In genomic region chr14:45083979-45084722, GRCh38 we compare ENCODE assay signal across 8 cellular contexts. TPM values are rescaled to one million over a fixed set of nuclear protein-coding genes. Genes with fewer than 3 reads are reported as not detected.
DNase-seq lines count a peak whose midpoint lies in the region; ATAC-seq and TF ChIP-seq lines count a peak whose summit lies in the region.

Gene PRPF39 (plus strand): TSS chr14:45084116. CDS start chr14:45095240, 11,124 bp downstream.

- no peak within 1 kb of the TSS for H3T11ph ChIP-seq in H9 (ENCODE audit: low read length)

- H3K56ac ChIP-seq in H9 (ENCODE audit: insufficient read length, low read depth, low read length): no peak within 1 kb of the TSS

- no CpG with 5 or more reads among the region's 48 CpGs for WGBS in H9 (ENCODE audit: extremely low coverage, insufficient read length, low lambda C conversion rate)

- peak; percentile 97 for ATAC-seq in stimulated activated naive CD8-positive, alpha-beta T cell treated with anti-CD3 and anti-CD28 coated beads, Interleukin-15, Interleukin-2, amounts not matched to agents 100 U/mL and 50 U/mL, for 24 hours

- H3K27me3 Mint-ChIP-seq in H9 (ENCODE audit: low read depth) (no peaks in the 10 kb centered on the region; the same call in 1 of the 2 replicates), nephron (ENCODE audit: low read depth) (no peaks in the 10 kb centered on the region)

- H2BK12ac ChIP-seq in H9 (ENCODE audit: insufficient read length, low read depth, low read length): no peak within 1 kb of the TSS

- H3K23ac ChIP-seq in H9 (ENCODE audit: insufficient read length, low read depth, low read length): no peak within 1 kb of the TSS

- H3K4me1 ChIP-seq in ES-I3 (ENCODE audit: insufficient read depth, low read length) (peaks cover 11% of the 10 kb centered on the region; the same call in 1 of the 2 replicates), H9 (ENCODE audit: insufficient read depth, low read length) (no peaks in the 10 kb centered on the region)

- H3K4me3 Mint-ChIP-seq in H9 (peak within 1 kb of the TSS; percentile 99), nephron (peak within 1 kb of the TSS; percentile 96 to 100 (median 100))

- H3K27me3 ChIP-seq in H9 (ENCODE audit: insufficient read depth, low read length): no peaks in the 10 kb centered on the region

- TF ChIP-seq CTCF in H9 (conservative IDR thresholded peaks at IDR 0.05) (no peak), fibroblast of the aortic adventitia (IDR thresholded peaks at IDR 0.05; ENCODE audit: insufficient read depth, low read length) (no peak), nephron (IDR thresholded peaks at IDR 0.05; ENCODE audit: unreplicated experiment in 3 of 3) (no peak)

- H3K36me3 Mint-ChIP-seq in H9 (ENCODE audit: insufficient read depth in 1 of 3, low read depth in 3 of 3) (peaks cover 0 to 19% (median 3%) of the 10 kb centered on the region in 3 experiments; a peak in 6 of 7 replicates), nephron (ENCODE audit: low read depth) (peaks cover 14% of the 10 kb centered on the region)

- no peak within 1 kb of the TSS for H4K5ac ChIP-seq in H9 (ENCODE audit: insufficient read length, low read depth, low read length)

- no peaks in the 10 kb centered on the region for H3K36me3 ChIP-seq in ES-I3 (ENCODE audit: insufficient read depth, low read length)

- peak within 1 kb of the TSS; percentile 54 for H3K4me2 ChIP-seq in H9 (ENCODE audit: insufficient read depth, insufficient read length, low read length)

- H2BK120ac ChIP-seq in H9 (ENCODE audit: low read depth, low read length, poor library complexity, severe bottlenecking): no peak within 1 kb of the TSS

- peak within 1 kb of the TSS; percentile 43 for H3K18ac ChIP-seq in H9 (ENCODE audit: insufficient read length, low read depth, low read length)

- no peak within 1 kb of the TSS for H4K91ac ChIP-seq in H9 (ENCODE audit: insufficient read length, low read depth, low read length)

- H2AK5ac ChIP-seq in H9 (ENCODE audit: insufficient read length, low read length): no peak within 1 kb of the TSS

- no peak within 1 kb of the TSS for H2BK15ac ChIP-seq in H9 (ENCODE audit: low read depth, low read length)

- peak; percentile 98 for TF ChIP-seq POLR2A in Raji (IDR thresholded peaks at IDR 0.05; ENCODE audit: insufficient read depth, low read depth, low read length)

- H3K9me3 ChIP-seq in ES-I3 (ENCODE audit: control insufficient read depth, insufficient read depth, low read length) (no peaks in the 10 kb centered on the region), H9 (ENCODE audit: control insufficient read depth, low read depth, low read length) (no peaks in the 10 kb centered on the region)

- H4K20me1 ChIP-seq in H9 (ENCODE audit: control insufficient read depth, insufficient read depth, insufficient read length): no peaks in the 10 kb centered on the region

- H3K27ac Mint-ChIP-seq in H9 (peak within 1 kb of the TSS; percentile 94 to 99 (median 97)), nephron (peak within 1 kb of the TSS; percentile 81 to 99 (median 98))

- H2AFZ ChIP-seq in H9 (ENCODE audit: low read length): peak within 1 kb of the TSS; percentile 69

- H3K79me2 ChIP-seq in H9 (ENCODE audit: insufficient read depth, low read length): peaks cover 35% of the 10 kb centered on the region; the same call in 1 of the 2 replicates

- no peak within 1 kb of the TSS for H3K27ac ChIP-seq in H9 (ENCODE audit: insufficient read length, low read depth, low read length)

- peak within 1 kb of the TSS; percentile 98 for H3K9ac ChIP-seq in ES-I3 (ENCODE audit: low read depth, low read length)
- H3K9ac ChIP-seq in H9 (ENCODE audit: extremely low read depth, insufficient read length, low read length): peak within 1 kb of the TSS; percentile 88

- H2BK20ac ChIP-seq in H9 (ENCODE audit: low read depth, low read length, poor library complexity, severe bottlenecking): no peak within 1 kb of the TSS

- H3K4me1 Mint-ChIP-seq in H9 (peaks cover 26 to 43% of the 10 kb centered on the region in 2 experiments), nephron (peaks cover 47% of the 10 kb centered on the region)

- peaks cover 3% of the 10 kb centered on the region for H3K23me2 ChIP-seq in H9 (ENCODE audit: insufficient read length, low read depth, low read length, poor library complexity, severe bottlenecking)

- DNase-seq in H9: peak; percentile 96
- DNase-seq in M059J (ENCODE audit: low read depth): peak; percentile 89
- peak; percentile 99 for DNase-seq in activated effector memory CD4-positive, alpha-beta T cell treated with anti-CD3 and anti-CD28 coated beads, Interleukin-2, amount 50 U/mL, for 16 hours
- DNase-seq in fibroblast of the aortic adventitia (ENCODE audit: low read depth): peak; percentile 87
- DNase-seq in stimulated activated naive CD8-positive, alpha-beta T cell treated with anti-CD3 and anti-CD28 coated beads, Interleukin-15, Interleukin-2, amounts not matched to agents 100 U/mL and 50 U/mL, for 24 hours: peak; percentile 97

- no peak within 1 kb of the TSS for H2BK5ac ChIP-seq in H9 (ENCODE audit: insufficient read length, low read length)

- H3K79me1 ChIP-seq in H9 (ENCODE audit: insufficient read depth, low read depth, low read length, poor library complexity, severe bottlenecking): no peaks in the 10 kb centered on the region

- peak within 1 kb of the TSS; percentile 36 for H3K14ac ChIP-seq in H9 (ENCODE audit: insufficient read depth, low read length)

- H3K4me3 ChIP-seq in fibroblast of the aortic adventitia (ENCODE audit: low read depth, low read length): peak within 1 kb of the TSS; percentile 84

- H4K8ac ChIP-seq in H9 (replicated peaks; ENCODE audit: insufficient read length, low read depth, low read length): no peak within 1 kb of the TSS

- H3K9me3 Mint-ChIP-seq in H9: no peaks in the 10 kb centered on the region; a peak in 1 of 5 replicates
- H3K9me3 Mint-ChIP-seq in nephron: no peaks in the 10 kb centered on the region

- no peak within 1 kb of the TSS for H3K4ac ChIP-seq in H9 (ENCODE audit: low read depth, low read length)

RNA-seq across cellular contexts. Expression of gene PRPF39, which starts in this region (rescaled TPM):
- total RNA-seq in H9 (2021): 57.2 and 59.8 TPM in 2 replicates
- total RNA-seq in M059J (2014; rRNA removed; shearing (Covaris generic)): 10.1 and 16.6 TPM in 2 replicates
- 24.8 and 32.7 TPM in 2 replicates for total RNA-seq in fibroblast of the aortic adventitia (ENCODE audit: low replicate concordance)
